2 cellular contexts compared by ENCODE assay signal in the genomic region with DNA sequence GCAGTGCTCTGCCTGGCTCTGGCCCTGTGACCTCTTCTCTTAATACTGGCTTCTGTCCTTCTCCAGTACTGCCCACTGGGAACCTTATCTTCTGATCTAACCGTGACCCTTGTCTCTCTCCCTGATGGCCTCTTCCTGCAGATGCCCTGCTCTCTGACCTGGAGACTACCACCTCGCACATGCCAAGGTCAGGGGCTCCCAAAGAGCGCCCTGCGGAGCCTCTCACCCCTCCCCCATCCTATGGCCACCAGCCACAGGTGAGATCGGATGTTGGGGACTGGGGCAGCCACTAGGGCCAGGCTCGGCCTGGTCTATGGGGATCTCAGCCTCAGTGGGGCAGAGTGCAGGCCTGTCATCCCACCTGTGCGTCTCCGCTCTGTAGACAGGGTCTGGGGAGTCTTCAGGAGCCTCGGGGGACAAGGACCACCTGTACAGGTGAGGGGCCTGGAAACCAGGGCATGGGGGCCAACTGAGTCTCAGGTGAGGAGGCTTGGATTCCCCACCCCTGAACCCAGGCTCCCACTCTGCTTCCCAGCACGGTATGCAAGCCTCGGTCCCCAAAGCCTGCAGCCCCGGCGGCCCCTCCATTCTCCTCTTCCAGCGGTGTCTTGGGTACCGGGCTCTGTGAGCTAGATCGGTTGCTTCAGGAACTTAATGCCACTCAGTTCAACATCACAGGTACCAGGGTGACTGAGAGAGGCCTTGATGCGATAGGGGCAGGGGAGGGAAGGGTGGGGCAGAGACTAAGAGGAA.
A peak's percentile ranks its signal among the peaks of the same experiment; 100 is the strongest.
TF ChIP-seq lines count a peak whose summit lies in the region.

No MANE protein-coding gene starts in this region.

TF ChIP-seq in HEK293, 187 proteins besides CTCF, POLR2A, EP300 and RAD21:
- TF ChIP-seq, protein P1, sequence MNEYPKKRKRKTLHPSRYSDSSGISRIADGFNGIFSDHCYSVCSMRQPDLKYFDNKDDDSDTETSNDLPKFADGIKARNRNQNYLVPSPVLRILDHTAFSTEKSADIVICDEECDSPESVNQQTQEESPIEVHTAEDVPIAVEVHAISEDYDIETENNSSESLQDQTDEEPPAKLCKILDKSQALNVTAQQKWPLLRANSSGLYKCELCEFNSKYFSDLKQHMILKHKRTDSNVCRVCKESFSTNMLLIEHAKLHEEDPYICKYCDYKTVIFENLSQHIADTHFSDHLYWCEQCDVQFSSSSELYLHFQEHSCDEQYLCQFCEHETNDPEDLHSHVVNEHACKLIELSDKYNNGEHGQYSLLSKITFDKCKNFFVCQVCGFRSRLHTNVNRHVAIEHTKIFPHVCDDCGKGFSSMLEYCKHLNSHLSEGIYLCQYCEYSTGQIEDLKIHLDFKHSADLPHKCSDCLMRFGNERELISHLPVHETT (tag by site-specific recombination; IDR thresholded peaks at IDR 0.05), result no peak
- TF ChIP-seq SCRT2 (tag by site-specific recombination; IDR thresholded peaks at IDR 0.05), result peak; percentile 76

TF ChIP-seq in endothelial cell of umbilical vein, 7 proteins besides CTCF, POLR2A, EP300 and RAD21:
- TF ChIP-seq GATA2 (IDR thresholded peaks at IDR 0.05; ENCODE audit: insufficient read depth, insufficient read length, low read depth, low read length) (peak; percentile 23), EZH2 (IDR thresholded peaks at IDR 0.05; ENCODE audit: borderline replicate concordance, low read depth, low read length, severe bottlenecking) (no peak), MYC (IDR thresholded peaks at IDR 0.05; ENCODE audit: low read depth, low read length) (no peak)
TF ChIP-seq in endothelial cell of umbilical vein: peak in this region for 1.
